ENCODE assay signal across 8 cellular contexts in genomic region chr21:33542640-33543504, GRCh38. TPM values are rescaled to one million over a fixed set of nuclear protein-coding genes. Genes with fewer than 3 reads are reported as not detected.
A peak's percentile ranks its signal among the peaks of the same experiment; 100 is the strongest.
DNase-seq lines count a peak whose midpoint lies in the region; ATAC-seq and TF ChIP-seq lines count a peak whose summit lies in the region.

SON (plus strand) TSS chr21:33543038; CDS start chr21:33543093, 55 bp downstream.

- peaks cover 44% of the 10 kb centered on the region for H4K20me1 ChIP-seq in neural progenitor cell (ENCODE audit: low read depth)

- H3K4me1 Mint-ChIP-seq in neural progenitor cell, result peaks cover 32% of the 10 kb centered on the region

- ATAC-seq in foreskin keratinocyte, result peak; percentile 95

- H3K36me3 Mint-ChIP-seq in neural progenitor cell, result peaks cover 10% of the 10 kb centered on the region

- POLR2A ChIA-PET in HEK293T (lab: Yijun Ruan, JAX), result interaction anchor here (0.9 to 2.1 kb wide), 8 partner anchors 9 to 63 kb away, joined by 3 to 9 read pairs (median 4); partner anchors contain the start of genes DONSON and TMEM50B

- CTCF ChIA-PET in HEK293T (lab: Yijun Ruan, JAX), result interaction anchor here (0.6 to 0.7 kb wide), 2 partner anchors 99 to 148 kb away, joined by 3 to 5 read pairs; no protein-coding TSS in a partner anchor

- peak within 1 kb of the TSS; percentile 100 for H3K4me3 Mint-ChIP-seq in neural progenitor cell

- peak within 1 kb of the TSS; percentile 87 for H2AFZ ChIP-seq in neural progenitor cell (replicated peaks)

- peaks cover 2% of the 10 kb centered on the region for H3K36me3 ChIP-seq in neural progenitor cell

- no peaks in the 10 kb centered on the region for H3K9me3 ChIP-seq in neural progenitor cell (ENCODE audit: low read depth)

- no peaks in the 10 kb centered on the region for H3K9me3 Mint-ChIP-seq in neural progenitor cell

- peaks cover 7% of the 10 kb centered on the region for H3K27me3 Mint-ChIP-seq in neural progenitor cell (ENCODE audit: insufficient read depth, low read depth)

- TF ChIP-seq CTCF in foreskin keratinocyte (conservative IDR thresholded peaks at IDR 0.05) (no peak), neural progenitor cell (IDR thresholded peaks at IDR 0.05) (no peak)

- H3K4me3 ChIP-seq in neural progenitor cell, result peak within 1 kb of the TSS; percentile 96

- H3K27me3 ChIP-seq in foreskin keratinocyte (no peaks in the 10 kb centered on the region), neural progenitor cell (no peaks in the 10 kb centered on the region)

- peaks cover 40% of the 10 kb centered on the region for H3F3A ChIP-seq in neural progenitor cell (ENCODE audit: low read depth)

- H3K4me2 ChIP-seq in neural progenitor cell, result peak within 1 kb of the TSS; percentile 92

- peaks cover 91% of the 10 kb centered on the region for H3K79me2 ChIP-seq in neural progenitor cell (ENCODE audit: low read depth)

- H3K4me1 ChIP-seq in foreskin keratinocyte, result peaks cover 4% of the 10 kb centered on the region
- H3K4me1 ChIP-seq in neural progenitor cell, result peaks cover 26% of the 10 kb centered on the region

- peak within 1 kb of the TSS; percentile 100 for H3K27ac Mint-ChIP-seq in neural progenitor cell

- DNase-seq in GF-D8 (lab: John Stamatoyannopoulos, UW) (peak; percentile 98), HEK293T (ENCODE audit: extremely low spot score) (peak; percentile 95), MV-4-11 (lab: John Stamatoyannopoulos, UW) (peak; percentile 98), SK-MEL-5 (ENCODE audit: low read depth, low spot score) (peak; percentile 99), foreskin keratinocyte (peak; percentile 97 to 98), neural progenitor cell (ENCODE audit: low spot score) (peak; percentile 99), stromal cell of bone marrow (ENCODE audit: low read depth) (peak; percentile 99)
- DNase-seq in activated naive CD4-positive, alpha-beta T cell treated with Interleukin-2 at 50 U/mL for 16 hours, result peak; percentile 98

- H3K9ac ChIP-seq in neural progenitor cell, result peak within 1 kb of the TSS; percentile 95

- H3K27ac ChIP-seq in foreskin keratinocyte, result peak within 1 kb of the TSS; percentile 95
- peak within 1 kb of the TSS; percentile 99 for H3K27ac ChIP-seq in neural progenitor cell

- in situ Hi-C loops in SK-MEL-5 (cut with HindIII; ENCODE audit: low pct_unique_long_range_greater_than_20kb, low sequenced_read_pairs), result no loop called here

TF ChIP-seq in HEK293T, 16 proteins besides CTCF, POLR2A, EP300 and RAD21:
- TF ChIP-seq CTBP1 (IDR thresholded peaks at IDR 0.05; ENCODE audit: borderline replicate concordance) (no peak), FOXM1 (IDR thresholded peaks at IDR 0.05; ENCODE audit: borderline replicate concordance) (peak; percentile 73), PKNOX1 (IDR thresholded peaks at IDR 0.05) (peak; percentile 66), L3MBTL2 (conservative IDR thresholded peaks at IDR 0.05) (peak; percentile 76), HDGF (IDR thresholded peaks at IDR 0.05; ENCODE audit: borderline replicate concordance) (peak; percentile 79; the same call in 1 of the 2 replicates), FOXA1 (IDR thresholded peaks at IDR 0.05) (no peak), FOXK2 (IDR thresholded peaks at IDR 0.05) (no peak), NFRKB (IDR thresholded peaks at IDR 0.05) (peak; percentile 82), ZNF384 (IDR thresholded peaks at IDR 0.05) (no peak), TARDBP (IDR thresholded peaks at IDR 0.05) (no peak), BHLHE40 (IDR thresholded peaks at IDR 0.05; ENCODE audit: borderline replicate concordance) (no peak), SUZ12 (IDR thresholded peaks at IDR 0.05) (no peak), ELF4 (IDR thresholded peaks at IDR 0.05) (peak; percentile 57), SP1 (IDR thresholded peaks at IDR 0.05) (no peak), ARNT (IDR thresholded peaks at IDR 0.05) (no peak), LEF1 (IDR thresholded peaks at IDR 0.05; ENCODE audit: borderline replicate concordance) (no peak)
TF ChIP-seq in HEK293T: peak in this region for 6.

RNA-seq across cellular contexts. Expression of gene SON, which starts in this region (rescaled TPM):
- total RNA-seq in SK-MEL-5 (2014; rRNA removed; shearing (Covaris generic)), result 94.1 and 133 TPM in 2 replicates
- polyA plus RNA-seq in SK-MEL-5 (2015; cell fraction: cytosol; rRNA removed), result 82.3 and 116 TPM in 2 replicates
- 449 and 481 TPM in 2 replicates for polyA plus RNA-seq in SK-MEL-5 (2015; cell fraction: nucleus; rRNA removed)
- total RNA-seq in foreskin keratinocyte, result 145 and 158 TPM in 2 replicates
- 96.8 and 98.1 TPM in 2 replicates for polyA plus RNA-seq in foreskin keratinocyte
- 200 and 227 TPM in 2 replicates for total RNA-seq in neural progenitor cell (ENCODE audit: low replicate concordance)

Comparison
In these comparisons a context has a peak if more than half of its experiments do, and no peak if none do; other contexts are left out.
1. Peak in every context shown above with its lines: DNase-seq, ATAC-seq, H3K4me3 ChIP-seq and H3K27ac ChIP-seq.